In genomic region chr1:74504125-74505065, GRCh38 we compare ENCODE assay signal across 9 cellular contexts. TPM values are rescaled to one million over a fixed set of nuclear protein-coding genes. Genes with fewer than 3 reads are reported as not detected.
DNase-seq lines count a peak whose midpoint lies in the region; ATAC-seq, FAIRE-seq and TF ChIP-seq lines count a peak whose summit lies in the region.
"Had no signal": no experiment of that assay in that cellular context is flagged by ENCODE, and none has a peak within 500 bp of the region (broad histone marks: within the 10 kb centered on the region; RNA-seq: fewer than 3 reads in every experiment).

No MANE protein-coding gene starts in this region.

- peak; percentile 81 for FAIRE-seq in D721Med (lab: Jason Lieb, UNC)
- FAIRE-seq: TTC549 had no signal

- no peak overlapping the region for H4K8ac ChIP-seq in neuronal stem cell (ENCODE audit: low read depth, low read length)

- no peak overlapping the region for H3K4me3 ChIP-seq in neuronal stem cell (ENCODE audit: low read length in 2 of 2)

- no peaks in the 10 kb centered on the region for H3K9me3 ChIP-seq in neuronal stem cell (replicated peaks in 1 of 2; ENCODE audit: control insufficient read depth in 2 of 2, insufficient read depth in 1 of 2, low read depth in 1 of 2, low read length in 2 of 2)

- no peak overlapping the region for H3K23ac ChIP-seq in neuronal stem cell (ENCODE audit: low read depth, low read length, poor library complexity)

- H3K4me1 ChIP-seq in neuronal stem cell (ENCODE audit: control insufficient read depth in 2 of 2, insufficient read depth in 1 of 2, low read depth in 1 of 2, low read length in 2 of 2) = peaks cover 7 to 34% of the 10 kb centered on the region in 2 donors

- H3K4me2 ChIP-seq in neuronal stem cell (ENCODE audit: insufficient read depth, low read length, poor library complexity, severe bottlenecking) = no peak overlapping the region

- H2AFZ ChIP-seq in neuronal stem cell (ENCODE audit: low read length) = peak overlapping the region; percentile 77

- no peak overlapping the region for H2AK5ac ChIP-seq in neuronal stem cell (ENCODE audit: low read depth, low read length)

- H3K9ac ChIP-seq in neuronal stem cell (ENCODE audit: low read depth, low read length, poor library complexity) = no peak overlapping the region

- H3K79me1 ChIP-seq in neuronal stem cell (ENCODE audit: low read depth, low read length) = no peaks in the 10 kb centered on the region

- no peak overlapping the region for H2BK15ac ChIP-seq in neuronal stem cell (ENCODE audit: low read length)

- peak; percentile 93 for TF ChIP-seq CTCF in D721Med (IDR thresholded peaks at IDR 0.05; ENCODE audit: insufficient read depth, missing control alignments)

- ATAC-seq in GM19372 (IDR thresholded peaks at IDR 0.05; ENCODE audit: low read depth, unreplicated experiment) = peak; percentile 89
- ATAC-seq in HG03342 (IDR thresholded peaks at IDR 0.05; ENCODE audit: unreplicated experiment) = peak; percentile 93

- no CpG with 5 or more reads among the region's 19 CpGs for WGBS in neuronal stem cell (ENCODE audit: extremely low coverage in 2 of 2, insufficient read length in 2 of 2, insufficient replicate concordance in 1 of 2), 2 donors

- no peak for DNase-seq in D721Med (ENCODE audit: insufficient read length, low spot score)
- DNase-seq in NCI-H345 treated with DMSO at 0.1 percent for 48 hours (lab: John Stamatoyannopoulos, UW; ENCODE audit: unreplicated experiment) = peak; percentile 82
- peak; percentile 59 for DNase-seq in activated CD8-positive, alpha-beta memory T cell treated with anti-CD3 and anti-CD28 coated beads for 24 hours
- peak; percentile 64 for DNase-seq in fibroblast of peridontal ligament (ENCODE audit: extremely low read depth)
- peak; percentile 66 for DNase-seq in neuronal stem cell (ENCODE audit: low spot score)
- DNase-seq in GM19240 (ENCODE audit: insufficient read length, low spot score) = no peak

- no peak overlapping the region for H3K4ac ChIP-seq in neuronal stem cell (ENCODE audit: low read length)

- H3K18ac ChIP-seq in neuronal stem cell (ENCODE audit: low read length) = no peak overlapping the region

- H3K27me3 ChIP-seq in neuronal stem cell (ENCODE audit: control insufficient read depth in 3 of 3, insufficient read depth in 3 of 3, low read depth in 1 of 3, low read length in 3 of 3) = no peaks in the 10 kb centered on the region

- no peak overlapping the region for H3K14ac ChIP-seq in neuronal stem cell (ENCODE audit: low read length)

- H3K36me3 ChIP-seq in neuronal stem cell (replicated peaks in 1 of 2; ENCODE audit: control insufficient read depth in 2 of 2, insufficient read depth in 2 of 2, low read length in 2 of 2) = no peaks in the 10 kb centered on the region

- H2BK12ac ChIP-seq in neuronal stem cell (ENCODE audit: low read length) = no peak overlapping the region

- no peak overlapping the region for H4K91ac ChIP-seq in neuronal stem cell (ENCODE audit: low read depth, low read length, poor library complexity)

- H3K27ac ChIP-seq in neuronal stem cell (replicated peaks; ENCODE audit: low read length) = peak overlapping the region; percentile 79

- no peak overlapping the region for H2BK5ac ChIP-seq in neuronal stem cell (ENCODE audit: low read length)

- no peak overlapping the region for H2BK120ac ChIP-seq in neuronal stem cell (ENCODE audit: low read depth, low read length)

RNA-seq across cellular contexts. Expression of gene LRRC53, which starts 8.0 kb away (rescaled TPM):
- not detected for polyA plus RNA-seq in neuronal stem cell (2013, experiment 1 of 2)
- polyA plus RNA-seq in neuronal stem cell (2013, experiment 2 of 2) = not detected

Comparison
In these comparisons a context has a peak if more than half of its experiments do, and no peak if none do; other contexts are left out.
1. DNase-seq: peak in NCI-H345 treated with DMSO at 0.1 percent for 48 hours (single experiment), activated CD8-positive, alpha-beta memory T cell treated with anti-CD3 and anti-CD28 coated beads for 24 hours (single experiment), fibroblast of peridontal ligament (single experiment) and neuronal stem cell (single experiment); none in D721Med (single experiment) and GM19240 (single experiment).